ENCODE assay signal across 9 cellular contexts in the genomic region with DNA sequence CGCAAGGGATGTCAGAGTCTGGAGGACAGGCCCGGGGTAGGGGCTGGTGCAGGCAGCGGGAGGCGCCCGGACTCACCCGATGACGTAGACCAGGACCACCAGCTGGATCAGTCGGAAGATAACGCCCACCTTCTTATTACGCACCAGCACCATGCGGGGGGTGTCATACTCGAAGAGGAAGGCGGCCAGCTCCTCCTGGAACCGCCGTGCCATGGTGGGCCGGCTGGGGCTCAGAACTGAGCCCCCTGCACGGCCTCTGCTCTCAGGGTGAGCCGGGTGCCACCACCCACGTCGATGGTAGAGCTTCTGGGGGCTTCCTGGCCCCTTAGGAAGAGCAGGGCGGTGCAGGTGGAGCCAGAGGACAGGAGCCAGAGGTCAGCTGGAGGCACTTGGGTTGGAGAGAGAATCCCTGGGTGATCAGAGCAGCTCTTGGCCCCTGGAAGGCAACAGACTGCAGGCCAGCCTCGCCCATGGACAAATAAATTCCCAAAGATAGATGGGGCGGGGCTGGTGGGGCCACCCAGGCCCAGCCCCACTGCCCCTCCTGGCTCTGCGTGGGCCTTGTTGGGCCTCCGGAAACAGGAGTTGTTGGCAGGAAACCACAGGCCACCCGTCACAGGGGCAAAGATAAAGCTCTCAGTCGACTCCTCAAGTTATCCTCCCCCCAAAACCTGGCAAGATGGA. TPM values are rescaled to one million over a fixed set of nuclear protein-coding genes. Genes with fewer than 3 reads are reported as not detected.
A peak's percentile ranks its signal among the peaks of the same experiment; 100 is the strongest.
DNase-seq lines count a peak whose midpoint lies in the region; ATAC-seq and TF ChIP-seq lines count a peak whose summit lies in the region.
"Had no signal": no experiment of that assay in that cellular context is flagged by ENCODE, and none has a peak within 500 bp of the region (broad histone marks: within the 10 kb centered on the region; RNA-seq: fewer than 3 reads in every experiment).

A gene (minus strand): TSS at position 453 of the 684 bp plus-strand sequence. CDS start 240 bp downstream, at position 213.

- no peaks in the 10 kb centered on the region for H3K9me2 ChIP-seq in PC-9 (ENCODE audit: insufficient read depth)

- no peak within 1 kb of the TSS for H3K4me2 ChIP-seq in PC-9

- DNase-seq in heart left ventricle = peak in 3 of 5 donors; percentile 48 to 51 (median 50)
- DNase-seq in cardiac septum (ENCODE audit: low spot score) = no peak
- peak; percentile 78 for DNase-seq in activated CD8-positive, alpha-beta T cell treated with anti-CD3 and anti-CD28 coated beads for 36 hours
- no peak for DNase-seq in right lobe of liver
- DNase-seq in upper lobe of left lung = peak; percentile 73 to 79
- DNase-seq in endothelial cell (ENCODE audit: low spot score) = no peak
- DNase-seq in PC-9 = no peak
- no peak for DNase-seq in kidney glomerular epithelial cell (lab: John Stamatoyannopoulos, UW)

- ATAC-seq in heart left ventricle (peak in 2 of 4 donors; percentile 29 to 51), right lobe of liver (peak in 3 of 4 donors; percentile 7 to 23 (median 10)), upper lobe of left lung (ENCODE audit: low FRiP score in 2 of 2) (peak; percentile 30 to 31)
- ATAC-seq in activated CD8-positive, alpha-beta T cell treated with anti-CD3 and anti-CD28 coated beads for 36 hours = peak; percentile 38

- POLR2A ChIA-PET in activated CD8-positive, alpha-beta T cell treated with anti-CD3 and anti-CD28 coated beads for 36 hours (lab: Charles Lee) = interaction anchor here (1.1 to 1.5 kb wide), 5 partner anchors 10 to 49 kb away, joined by 3 to 7 read pairs (median 5); a partner anchor contains a TSS
- POLR2A ChIA-PET in PC-9 (lab: Charles Lee; ENCODE audit: unreplicated experiment) = interaction anchor here (0.5 kb wide), 2 partner anchors 10 to 23 kb away, joined by 4 read pairs; a partner anchor contains a TSS

- H3K36me3 ChIP-seq in heart left ventricle = no peaks in the 10 kb centered on the region
- H3K36me3 ChIP-seq in right lobe of liver = no peaks in the 10 kb centered on the region
- no peaks in the 10 kb centered on the region for H3K36me3 ChIP-seq in upper lobe of left lung
- no peaks in the 10 kb centered on the region for H3K36me3 ChIP-seq in PC-9 (ENCODE audit: low read depth)

- TF ChIP-seq CTCF in heart left ventricle (IDR thresholded peaks at IDR 0.05) (no peak), right lobe of liver (IDR thresholded peaks at IDR 0.05) (no peak), upper lobe of left lung (IDR thresholded peaks at IDR 0.05) (no peak), endothelial cell (IDR thresholded peaks at IDR 0.05; ENCODE audit: unreplicated experiment) (no peak), PC-9 (conservative IDR thresholded peaks at IDR 0.05) (no peak)
- TF ChIP-seq CTCF in activated CD8-positive, alpha-beta T cell treated with anti-CD3 and anti-CD28 coated beads for 36 hours (IDR thresholded peaks at IDR 0.05) = no peak

- H2AFZ ChIP-seq in PC-9 = no peak within 1 kb of the TSS

- peak within 1 kb of the TSS; percentile 62 for H3K4me3 Mint-ChIP-seq in activated CD8-positive, alpha-beta T cell treated with anti-CD3 and anti-CD28 coated beads for 36 hours
- no peak within 1 kb of the TSS for H3K4me3 Mint-ChIP-seq in endothelial cell (ENCODE audit: unreplicated experiment)

- no peaks in the 10 kb centered on the region for H3K36me3 Mint-ChIP-seq in activated CD8-positive, alpha-beta T cell treated with anti-CD3 and anti-CD28 coated beads for 36 hours (ENCODE audit: low read depth)
- H3K36me3 Mint-ChIP-seq in endothelial cell (ENCODE audit: low read depth, unreplicated experiment) = no peaks in the 10 kb centered on the region

- H3K27me3 ChIP-seq in heart left ventricle = no peaks in the 10 kb centered on the region
- no peaks in the 10 kb centered on the region for H3K27me3 ChIP-seq in right lobe of liver
- no peaks in the 10 kb centered on the region for H3K27me3 ChIP-seq in upper lobe of left lung
- peaks cover 5% of the 10 kb centered on the region; the same call in 1 of the 2 replicates for H3K27me3 ChIP-seq in PC-9 (ENCODE audit: insufficient read depth, low read depth)

- H3K27ac ChIP-seq in heart left ventricle (peak within 1 kb of the TSS in 8 of 12 donors; percentile 4 to 79 (median 45)), right lobe of liver (peak within 1 kb of the TSS in 2 of 3 donors; percentile 43), upper lobe of left lung (peak within 1 kb of the TSS; percentile 50 to 89 (median 80)), PC-9 (no peak within 1 kb of the TSS)
- H3K27ac ChIP-seq: SK-N-MC had no signal

- no peak for TF ChIP-seq EP300 in upper lobe of left lung (IDR thresholded peaks at IDR 0.05)

- peak within 1 kb of the TSS; percentile 84 for H3K27ac Mint-ChIP-seq in activated CD8-positive, alpha-beta T cell treated with anti-CD3 and anti-CD28 coated beads for 36 hours
- H3K27ac Mint-ChIP-seq in endothelial cell (ENCODE audit: unreplicated experiment) = no peak within 1 kb of the TSS

- no peaks in the 10 kb centered on the region for H4K20me1 ChIP-seq in PC-9 (ENCODE audit: insufficient read depth)

- H3K4me1 ChIP-seq in heart left ventricle (peaks cover 3 to 50% (median 36%) of the 10 kb centered on the region in 12 donors), right lobe of liver (no peaks in the 10 kb centered on the region), upper lobe of left lung (peaks cover 26 to 40% (median 33%) of the 10 kb centered on the region in 4 donors), PC-9 (replicated peaks; ENCODE audit: insufficient read depth) (no peaks in the 10 kb centered on the region)

- H3K9me3 ChIP-seq in heart left ventricle (no peaks in the 10 kb centered on the region), right lobe of liver (no peaks in the 10 kb centered on the region), upper lobe of left lung (no peaks in the 10 kb centered on the region), PC-9 (ENCODE audit: insufficient read depth, low read depth) (no peaks in the 10 kb centered on the region)

- peaks cover 50% of the 10 kb centered on the region for H3K4me1 Mint-ChIP-seq in activated CD8-positive, alpha-beta T cell treated with anti-CD3 and anti-CD28 coated beads for 36 hours (ENCODE audit: low read depth)
- no peaks in the 10 kb centered on the region for H3K4me1 Mint-ChIP-seq in endothelial cell (ENCODE audit: unreplicated experiment)

- CTCF ChIA-PET in activated CD8-positive, alpha-beta T cell treated with anti-CD3 and anti-CD28 coated beads for 36 hours (lab: Charles Lee) = interaction anchor here (0.6 to 2.4 kb wide), 12 partner anchors 30 to 260 kb away, joined by 3 to 15 read pairs (median 4); a partner anchor contains a TSS
- CTCF ChIA-PET in PC-9 (lab: Charles Lee) = interaction anchor here (0.5 to 0.7 kb wide), 3 partner anchors 14 to 227 kb away, joined by 3 to 4 read pairs (median 4); a partner anchor contains a TSS

- no TSS peak for BruUV-seq in PC-9 (replicated peaks; lab: Mats Ljungman, UMichigan)

- no peaks in the 10 kb centered on the region for H3F3A ChIP-seq in PC-9 (ENCODE audit: insufficient read depth, low read depth)

- H3K9me3 Mint-ChIP-seq in activated CD8-positive, alpha-beta T cell treated with anti-CD3 and anti-CD28 coated beads for 36 hours = no peaks in the 10 kb centered on the region
- no peaks in the 10 kb centered on the region for H3K9me3 Mint-ChIP-seq in endothelial cell (ENCODE audit: unreplicated experiment)

- intact Hi-C loops in heart left ventricle (cut with DNase I) = loop anchor here in 5 of 10 donors (5.0 to 10.0 kb wide), 4 partner anchors 86 to 181 kb away; no protein-coding TSS in a partner anchor
- intact Hi-C loops in cardiac septum (cut with DNase I) = loop anchor here (5.0 kb wide), 1 partner anchor 61 kb away; no protein-coding TSS in a partner anchor
- intact Hi-C loops in activated CD8-positive, alpha-beta T cell treated with anti-CD3 and anti-CD28 coated beads for 36 hours (cut with micrococcal nuclease) = no loop called here
- intact Hi-C loops in right lobe of liver (cut with DNase I) = no loop called here
- intact Hi-C loops in PC-9 (cut with micrococcal nuclease; ENCODE audit: unreplicated experiment) = no loop called here

- no peaks in the 10 kb centered on the region for H3K27me3 Mint-ChIP-seq in activated CD8-positive, alpha-beta T cell treated with anti-CD3 and anti-CD28 coated beads for 36 hours
- H3K27me3 Mint-ChIP-seq in endothelial cell (ENCODE audit: unreplicated experiment) = peaks cover 3% of the 10 kb centered on the region

- no peaks in the 10 kb centered on the region for H3K79me2 ChIP-seq in PC-9 (ENCODE audit: low read depth)

- 64 to 73% (median 70%) methylated on average over 16 to 27 of the region's 27 CpGs for WGBS in heart left ventricle, 4 donors
- 35% methylated on average over 2 of the region's 27 CpGs for WGBS in right lobe of liver (ENCODE audit: insufficient coverage, low coverage, low lambda C conversion rate, missing lambda C conversion rate)
- 54 to 75% methylated on average over 16 to 24 of the region's 27 CpGs for WGBS in upper lobe of left lung, 2 donors

- TF ChIP-seq POLR2A in heart left ventricle (IDR thresholded peaks at IDR 0.05) (no peak), right lobe of liver (IDR thresholded peaks at IDR 0.05) (no peak), upper lobe of left lung (IDR thresholded peaks at IDR 0.05) (peak in 1 of 4 donors; percentile 17)

- peak within 1 kb of the TSS in 6 of 12 donors; percentile 1 to 53 (median 16) for H3K4me3 ChIP-seq in heart left ventricle
- no peak within 1 kb of the TSS for H3K4me3 ChIP-seq in right lobe of liver
- peak within 1 kb of the TSS in 3 of 4 donors; percentile 23 to 38 (median 34) for H3K4me3 ChIP-seq in upper lobe of left lung
- H3K4me3 ChIP-seq in PC-9 = no peak within 1 kb of the TSS
- H3K4me3 ChIP-seq: SK-N-MC had no signal

RNA-seq across cellular contexts. Expression of the gene that starts here (rescaled TPM):
- total RNA-seq in heart left ventricle (1 to 10 TPM in 2 of 9 donors, under 1 TPM in 7; 0.22 to 5.5 (median 0.52) TPM), cardiac septum (5.1 TPM), right lobe of liver (under 1 TPM in 5 of 6 experiments, not detected in 1; 0.50 to 0.78 (median 0.58) TPM), upper lobe of left lung (10 to 100 TPM in 2 of 6 donors, 1 to 10 TPM in 4; 3.7 to 29.9 (median 9.4) TPM), endothelial cell (ENCODE audit: unreplicated experiment) (not detected), PC-9 (2021) (not detected in 2 replicates)
- 1 to 10 TPM in 1 of 2 donors, under 1 TPM in 1; 0.19 to 1.4 TPM for polyA plus RNA-seq in heart left ventricle
- total RNA-seq in activated CD8-positive, alpha-beta T cell treated with anti-CD3 and anti-CD28 coated beads for 36 hours = 1 to 10 TPM in 1 of 2 experiments, under 1 TPM in 1; 0.43 to 1.7 TPM

Comparison
In these comparisons a context has a peak if more than half of its experiments do, and no peak if none do; other contexts are left out.
1. DNase-seq: peak in heart left ventricle (3 of 5), activated CD8-positive, alpha-beta T cell treated with anti-CD3 and anti-CD28 coated beads for 36 hours (single experiment) and upper lobe of left lung (2 of 2); none in cardiac septum (single experiment), right lobe of liver (0 of 3), endothelial cell (single experiment), PC-9 (0 of 2) and kidney glomerular epithelial cell (single experiment).
2. Peak in ATAC-seq and H3K27ac ChIP-seq in right lobe of liver; RNA of the gene not detected or under 1 TPM.
3. H3K4me3 ChIP-seq: peak in upper lobe of left lung (3 of 4); none in right lobe of liver (0 of 3) and PC-9 (single experiment).